Comparison of ENCODE assay signal across 1 cellular context in genomic region chr2:160287476-160287875, GRCh38.
TF ChIP-seq lines count a peak whose summit lies in the region.

No MANE protein-coding gene starts in this region.

TF ChIP-seq in GM23338, 12 proteins besides CTCF, POLR2A, EP300 and RAD21:
- TF ChIP-seq ZNF462 (CRISPR knock-in tag; IDR thresholded peaks at IDR 0.05) (no peak), STAT1 (IDR thresholded peaks at IDR 0.05; ENCODE audit: unreplicated experiment) (no peak), ZNF331 (CRISPR knock-in tag; IDR thresholded peaks at IDR 0.05; ENCODE audit: low read depth) (no peak), POLR2AphosphoS5 (IDR thresholded peaks at IDR 0.05; ENCODE audit: low read depth) (no peak), REST (IDR thresholded peaks at IDR 0.05; ENCODE audit: unreplicated experiment) (no peak), EZH2phosphoT487 (IDR thresholded peaks at IDR 0.05; ENCODE audit: unreplicated experiment) (no peak), EZH2 (IDR thresholded peaks at IDR 0.05; ENCODE audit: low read depth, unreplicated experiment) (no peak), ZNF114 (CRISPR knock-in tag; IDR thresholded peaks at IDR 0.05) (no peak), CREB1 (CRISPR knock-in tag; IDR thresholded peaks at IDR 0.05; ENCODE audit: low read depth) (no peak), JUNB (IDR thresholded peaks at IDR 0.05; ENCODE audit: unreplicated experiment) (no peak), ETS1 (IDR thresholded peaks at IDR 0.05) (no peak), NANOG (IDR thresholded peaks at IDR 0.05; ENCODE audit: borderline replicate concordance) (no peak)
